15 cellular contexts compared by ENCODE assay signal in the genomic region with DNA sequence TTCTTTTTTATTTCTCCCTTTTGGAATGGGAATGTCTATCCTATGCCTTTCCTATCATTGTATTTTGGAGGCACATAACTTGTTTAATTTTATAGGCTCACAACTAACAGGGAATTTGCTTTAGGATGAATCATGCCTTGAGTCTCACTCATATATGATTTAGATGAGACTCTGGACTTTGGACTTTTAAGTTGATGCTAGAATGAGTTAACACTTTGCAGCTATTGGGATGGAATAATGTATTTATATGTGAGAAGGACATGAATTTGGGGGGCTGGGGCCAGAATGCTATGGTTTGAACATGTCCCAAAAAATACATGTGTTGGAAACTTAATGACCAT.
DNase-seq lines count a peak whose midpoint lies in the region; ATAC-seq, FAIRE-seq and TF ChIP-seq lines count a peak whose summit lies in the region.
"Had no signal": no experiment of that assay in that cellular context is flagged by ENCODE, and none has a peak within 500 bp of the region (broad histone marks: within the 10 kb centered on the region; RNA-seq: fewer than 3 reads in every experiment).

No MANE protein-coding gene starts in this region.

- H3K27ac ChIP-seq in A549, result peak overlapping the region; percentile 87
- peak overlapping the region; percentile 49 for H3K27ac ChIP-seq in SK-N-MC
- no peak overlapping the region for H3K27ac ChIP-seq in neural progenitor cell
- no peak overlapping the region for H3K27ac ChIP-seq in WERI-Rb-1
- no peak overlapping the region for H3K27ac ChIP-seq in MM.1S (ENCODE audit: low read length)
- no peak overlapping the region for H3K27ac ChIP-seq in caudate nucleus (ENCODE audit: low read depth, low read length)
- H3K27ac ChIP-seq: GM23248, HL-60 had no signal

- TF ChIP-seq POLR2A in A549 (IDR thresholded peaks at IDR 0.05; ENCODE audit: low read length), result no peak

- H3K27me3 Mint-ChIP-seq in neural progenitor cell (ENCODE audit: insufficient read depth, low read depth), result no peaks in the 10 kb centered on the region

- no peak overlapping the region for H2AFZ ChIP-seq in neural progenitor cell (replicated peaks)
- H2AFZ ChIP-seq in MM.1S (ENCODE audit: low read length), result no peak overlapping the region
- H2AFZ ChIP-seq: GM23248 had no signal

- H3K79me2 ChIP-seq in neural progenitor cell (ENCODE audit: low read depth) (no peaks in the 10 kb centered on the region), MM.1S (ENCODE audit: low read length) (no peaks in the 10 kb centered on the region)

- TF ChIP-seq CTCF in A549 (IDR thresholded peaks at IDR 0.05) (no peak), neural progenitor cell (IDR thresholded peaks at IDR 0.05) (no peak), WERI-Rb-1 (IDR thresholded peaks at IDR 0.05; ENCODE audit: low read depth, low read length) (no peak), MM.1S (IDR thresholded peaks at IDR 0.05; ENCODE audit: low read length) (no peak)

- H3K9me2 ChIP-seq in MM.1S (replicated peaks; ENCODE audit: insufficient read depth, low read length), result no peaks in the 10 kb centered on the region

- H3K4me2 ChIP-seq in A549, result peak overlapping the region; percentile 71
- H3K4me2 ChIP-seq in neural progenitor cell, result no peak overlapping the region
- H3K4me2 ChIP-seq in MM.1S (ENCODE audit: low read depth, low read length), result no peak overlapping the region

- POLR2A ChIA-PET in A549 (lab: Yijun Ruan, JAX), result interaction anchor here (1.3 kb wide), 1 partner anchor 31 kb away, joined by 3 read pairs; no protein-coding TSS in a partner anchor

- H4K20me1 ChIP-seq in neural progenitor cell (ENCODE audit: low read depth), result no peaks in the 10 kb centered on the region
- no peaks in the 10 kb centered on the region for H4K20me1 ChIP-seq in MM.1S (ENCODE audit: insufficient read depth, low read length)

- peak; percentile 77 to 88 for ATAC-seq in A549
- ATAC-seq: CD8-positive, alpha-beta T cell had no signal

- peaks cover 44% of the 10 kb centered on the region for H3K9me3 Mint-ChIP-seq in neural progenitor cell
- H3K9me3 Mint-ChIP-seq: CD8-positive, alpha-beta T cell had no signal

- no peak overlapping the region for H3K4me3 Mint-ChIP-seq in neural progenitor cell
- H3K4me3 Mint-ChIP-seq: CD14-positive monocyte; CD8-positive, alpha-beta T cell had no signal

- H3K9ac ChIP-seq in SK-N-MC (ENCODE audit: insufficient read length) (no peak overlapping the region), neural progenitor cell (no peak overlapping the region), MM.1S (ENCODE audit: low read length) (no peak overlapping the region)
- H3K9ac ChIP-seq: GM23248 had no signal

- H3K4me1 ChIP-seq in A549, result peaks cover 19% of the 10 kb centered on the region
- peaks cover 6% of the 10 kb centered on the region for H3K4me1 ChIP-seq in neural progenitor cell
- no peaks in the 10 kb centered on the region for H3K4me1 ChIP-seq in MM.1S (ENCODE audit: low read length)

- TF ChIP-seq RAD21 in A549 (conservative IDR thresholded peaks at IDR 0.05 in 1 of 2, IDR thresholded peaks at IDR 0.05 in 1 of 2), result peak; percentile 2 to 24; a peak in 1 of 5 replicates

- no peaks in the 10 kb centered on the region; the same call in 2 of the 3 replicates for H3K9me3 ChIP-seq in A549
- no peaks in the 10 kb centered on the region for H3K9me3 ChIP-seq in SK-N-MC (ENCODE audit: low read depth, low read length)
- H3K9me3 ChIP-seq in neural progenitor cell (ENCODE audit: low read depth), result no peaks in the 10 kb centered on the region
- H3K9me3 ChIP-seq in WERI-Rb-1 (ENCODE audit: severe bottlenecking), result peaks cover 3% of the 10 kb centered on the region
- no peaks in the 10 kb centered on the region for H3K9me3 ChIP-seq in MM.1S (replicated peaks; ENCODE audit: insufficient read depth, low read length)
- H3K9me3 ChIP-seq: Caco-2 had no signal

- H3K4me3 ChIP-seq in A549 (no peak overlapping the region), SK-N-MC (no peak overlapping the region), neural progenitor cell (no peak overlapping the region), WERI-Rb-1 (ENCODE audit: low read depth, low read length) (no peak overlapping the region), MM.1S (ENCODE audit: low read length) (no peak overlapping the region)
- H3K4me3 ChIP-seq: GM23248 had no signal

- TF ChIP-seq EP300 in A549 (IDR thresholded peaks at IDR 0.05), result peak in 1 of 2 experiments; percentile 19; a peak in 1 of 5 replicates

- peaks cover 16% of the 10 kb centered on the region for H3K36me3 Mint-ChIP-seq in neural progenitor cell
- H3K36me3 Mint-ChIP-seq: CD8-positive, alpha-beta T cell had no signal

- no peaks in the 10 kb centered on the region for H3F3A ChIP-seq in neural progenitor cell (ENCODE audit: low read depth)
- H3F3A ChIP-seq in MM.1S (ENCODE audit: insufficient read depth, low read length), result no peaks in the 10 kb centered on the region

- DNase-seq in A549 (ENCODE audit: low read depth in 1 of 2, low spot score in 1 of 2), result peak in 1 of 2 experiments; percentile 64
- DNase-seq in HT-29 (ENCODE audit: low spot score), result peak; percentile 36
- no peak for DNase-seq in SK-N-MC (ENCODE audit: low read depth, low spot score)
- DNase-seq in neural progenitor cell (ENCODE audit: low spot score), result no peak
- DNase-seq in WERI-Rb-1, result no peak
- no peak for DNase-seq in MM.1S
- DNase-seq in caudate nucleus (lab: John Stamatoyannopoulos, UW), result no peak
- DNase-seq: Caco-2; CD8-positive, alpha-beta T cell; GM23248; IMR-90 had no signal

- CTCF ChIA-PET in A549 (lab: Yijun Ruan, JAX), result interaction anchor here (1.0 to 1.3 kb wide), 2 partner anchors 16 to 129 kb away, joined by 3 read pairs; no protein-coding TSS in a partner anchor

- H3K4me1 Mint-ChIP-seq in neural progenitor cell, result peaks cover 28% of the 10 kb centered on the region

- peak; percentile 59 for FAIRE-seq in A549 (lab: Jason Lieb, UNC)
- FAIRE-seq: GM18507, H54 had no signal

- H3K27me3 ChIP-seq in neural progenitor cell (no peaks in the 10 kb centered on the region), WERI-Rb-1 (ENCODE audit: insufficient read depth, low read depth, severe bottlenecking) (no peaks in the 10 kb centered on the region), MM.1S (replicated peaks; ENCODE audit: insufficient read depth, low read length) (no peaks in the 10 kb centered on the region)

- H3K27ac Mint-ChIP-seq in neural progenitor cell, result peak overlapping the region; percentile 21
- H3K27ac Mint-ChIP-seq: CD14-positive monocyte; CD8-positive, alpha-beta T cell had no signal

- H3K36me3 ChIP-seq in SK-N-MC (ENCODE audit: insufficient read depth, low read length), result no peaks in the 10 kb centered on the region
- no peaks in the 10 kb centered on the region for H3K36me3 ChIP-seq in neural progenitor cell
- no peaks in the 10 kb centered on the region for H3K36me3 ChIP-seq in WERI-Rb-1
- no peaks in the 10 kb centered on the region for H3K36me3 ChIP-seq in MM.1S (replicated peaks; ENCODE audit: insufficient read depth, low read length)

TF ChIP-seq in A549, 52 proteins besides CTCF, POLR2A, EP300 and RAD21 (continues in another document):
- TF ChIP-seq ESRRA (IDR thresholded peaks at IDR 0.05; ENCODE audit: borderline replicate concordance, low read length), result no peak
- peak; percentile 55; the same call in 1 of the 2 replicates for TF ChIP-seq JUNB (IDR thresholded peaks at IDR 0.05)
- TF ChIP-seq HMGXB4 (CRISPR knock-in tag; IDR thresholded peaks at IDR 0.05; ENCODE audit: borderline replicate concordance), result no peak
- TF ChIP-seq REST (IDR thresholded peaks at IDR 0.05), result no peak
- TF ChIP-seq HDAC2 (IDR thresholded peaks at IDR 0.05), result no peak
- no peak for TF ChIP-seq BHLHE40 (IDR thresholded peaks at IDR 0.05; ENCODE audit: low read depth, low read length)
- TF ChIP-seq, protein P1, sequence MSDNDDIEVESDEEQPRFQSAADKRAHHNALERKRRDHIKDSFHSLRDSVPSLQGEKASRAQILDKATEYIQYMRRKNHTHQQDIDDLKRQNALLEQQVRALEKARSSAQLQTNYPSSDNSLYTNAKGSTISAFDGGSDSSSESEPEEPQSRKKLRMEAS (IDR thresholded peaks at IDR 0.05), result peak; percentile 36; the same call in 1 of the 2 replicates
- TF ChIP-seq FOSL2 (IDR thresholded peaks at IDR 0.05), result peak; percentile 49
- TF ChIP-seq FOSL2 (CRISPR knock-in tag; IDR thresholded peaks at IDR 0.05), result peak; percentile 65

Comparison
In these comparisons a context has a peak if more than half of its experiments do, and no peak if none do; other contexts are left out.
1. H3K27ac ChIP-seq: peak in A549 (2 of 2) and SK-N-MC (single experiment); none in neural progenitor cell (single experiment), WERI-Rb-1 (single experiment), MM.1S (single experiment) and caudate nucleus (single experiment).